In genomic region chr10:43436291-43437140, GRCh38 we compare ENCODE assay signal across 8 cellular contexts. TPM values are rescaled to one million over a fixed set of nuclear protein-coding genes. Genes with fewer than 3 reads are reported as not detected.
A peak's percentile ranks its signal among the peaks of the same experiment; 100 is the strongest.
DNase-seq lines count a peak whose midpoint lies in the region; ATAC-seq and TF ChIP-seq lines count a peak whose summit lies in the region.

Gene ZNF487 (plus strand): TSS chr10:43437111. CDS start chr10:43475814, 38,703 bp downstream.

- no peaks in the 10 kb centered on the region for H3K27me3 Mint-ChIP-seq in activated CD4-positive, alpha-beta T cell treated with anti-CD3 and anti-CD28 coated beads for 36 hours
- no peaks in the 10 kb centered on the region for H3K27me3 Mint-ChIP-seq in chondrocyte (ENCODE audit: low read depth)

- TF ChIP-seq CTCF in chondrocyte (IDR thresholded peaks at IDR 0.05) = peak; percentile 37

- peak within 1 kb of the TSS; percentile 98 for H3K4me3 Mint-ChIP-seq in activated CD4-positive, alpha-beta T cell treated with anti-CD3 and anti-CD28 coated beads for 36 hours
- peak within 1 kb of the TSS; percentile 87 for H3K4me3 Mint-ChIP-seq in chondrocyte (ENCODE audit: unreplicated experiment)

- peak; percentile 96 for DNase-seq in AG08396 (ENCODE audit: low spot score)
- peak; percentile 60 for DNase-seq in NCI-H2227 treated with DMSO at 0.1 percent for 48 hours (lab: John Stamatoyannopoulos, UW)
- DNase-seq in activated CD4-positive, alpha-beta T cell treated with anti-CD3 and anti-CD28 coated beads for 36 hours = peak; percentile 92
- peak; percentile 93 for DNase-seq in chondrocyte (ENCODE audit: low spot score)
- peak; percentile 93 for DNase-seq in kidney tubule cell (ENCODE audit: low spot score)
- peak; percentile 61 to 62 for DNase-seq in stimulated activated CD4-positive, alpha-beta T cell treated with anti-CD3 and anti-CD28 coated beads, Interleukin-1b, Interleukin-23, amount 100 ng/mL, for 1 hour (ENCODE audit: low read depth in 2 of 2)

- H3K27ac Mint-ChIP-seq in activated CD4-positive, alpha-beta T cell treated with anti-CD3 and anti-CD28 coated beads for 36 hours = peak within 1 kb of the TSS; percentile 95
- peak within 1 kb of the TSS; percentile 94 for H3K27ac Mint-ChIP-seq in chondrocyte (ENCODE audit: unreplicated experiment)

- H3K4me1 Mint-ChIP-seq in activated CD4-positive, alpha-beta T cell treated with anti-CD3 and anti-CD28 coated beads for 36 hours = peaks cover 17% of the 10 kb centered on the region
- peaks cover 15% of the 10 kb centered on the region for H3K4me1 Mint-ChIP-seq in chondrocyte (ENCODE audit: low read depth)

- H3K9me3 Mint-ChIP-seq in activated CD4-positive, alpha-beta T cell treated with anti-CD3 and anti-CD28 coated beads for 36 hours (ENCODE audit: low read depth) = no peaks in the 10 kb centered on the region
- no peaks in the 10 kb centered on the region for H3K9me3 Mint-ChIP-seq in chondrocyte (ENCODE audit: low read depth)

- CTCF ChIA-PET in activated CD4-positive, alpha-beta T cell treated with anti-CD3 and anti-CD28 coated beads for 36 hours (lab: Charles Lee) = interaction anchor here (1.3 to 2.6 kb wide), 2 partner anchors 17 to 18 kb away, joined by 3 to 7 read pairs; no protein-coding TSS in a partner anchor

- peaks cover 11% of the 10 kb centered on the region for H3K36me3 Mint-ChIP-seq in activated CD4-positive, alpha-beta T cell treated with anti-CD3 and anti-CD28 coated beads for 36 hours (ENCODE audit: low read depth)
- H3K36me3 Mint-ChIP-seq in chondrocyte (ENCODE audit: low read depth) = no peaks in the 10 kb centered on the region

- ATAC-seq in GM18861 (IDR thresholded peaks at IDR 0.05; ENCODE audit: unreplicated experiment) = peak; percentile 96
- peak; percentile 94 for ATAC-seq in HG03066 (IDR thresholded peaks at IDR 0.05; ENCODE audit: low read depth, unreplicated experiment)
- ATAC-seq in activated CD4-positive, alpha-beta T cell treated with anti-CD3 and anti-CD28 coated beads for 36 hours = peak; percentile 97

- POLR2A ChIA-PET in activated CD4-positive, alpha-beta T cell treated with anti-CD3 and anti-CD28 coated beads for 36 hours (lab: Charles Lee) = interaction anchor here (0.6 to 1.6 kb wide), 4 partner anchors 9 to 346 kb away, joined by 3 to 9 read pairs (median 5); no protein-coding TSS in a partner anchor

- intact Hi-C loops in activated CD4-positive, alpha-beta T cell treated with anti-CD3 and anti-CD28 coated beads for 36 hours (cut with DNase I, micrococcal nuclease) = loop anchor here (1.0 to 5.0 kb wide), 8 partner anchors 9 to 299 kb away; partner anchors contain the start of genes HNRNPF (in 2 of the 2) and CSGALNACT2 (in 1 of the 2)

RNA-seq across cellular contexts. Expression of gene ZNF487, which starts in this region (rescaled TPM):
- 1 to 10 TPM; 1.8 to 2.3 TPM for total RNA-seq in activated CD4-positive, alpha-beta T cell treated with anti-CD3 and anti-CD28 coated beads for 36 hours
- 2.1 to 2.7 TPM (median 2.6 TPM) in 3 replicates for total RNA-seq in chondrocyte

Comparison
In these comparisons a context has a peak if more than half of its experiments do, and no peak if none do; other contexts are left out.
1. Peak in every context shown above with its lines: DNase-seq and ATAC-seq.